ENCODE assay signal across 8 cellular contexts in genomic region chr1:8408151-8408839, GRCh38.
DNase-seq lines count a peak whose midpoint lies in the region; ATAC-seq and TF ChIP-seq lines count a peak whose summit lies in the region.

No MANE protein-coding gene starts in this region.

- intact Hi-C loops in heart right ventricle (cut with DNase I) = loop anchor here in 5 of 10 donors (2.0 to 10.0 kb wide), 3 partner anchors 15 to 257 kb away; no protein-coding TSS in a partner anchor
- intact Hi-C loops in sigmoid colon (cut with DNase I) = no loop called here

- H3K9me3 ChIP-seq in heart right ventricle (no peaks in the 10 kb centered on the region), sigmoid colon (no peaks in the 10 kb centered on the region)

- 7 to 9% methylated on average over 9 of the region's 9 CpGs for WGBS in heart right ventricle, 2 donors
- whole genome bisulfite sequencing in sigmoid colon, 2 donors = 9 to 39% methylated on average over 9 of the region's 9 CpGs

- peaks cover 0 to 67% (median 4%) of the 10 kb centered on the region in 9 donors for H3K36me3 ChIP-seq in heart right ventricle
- peaks cover 0 to 23% (median 0%) of the 10 kb centered on the region in 4 donors for H3K36me3 ChIP-seq in sigmoid colon

- TF ChIP-seq POLR2A in sigmoid colon (IDR thresholded peaks at IDR 0.05) = no peak

- H3K4me1 ChIP-seq in heart right ventricle (peaks cover 53 to 88% (median 78%) of the 10 kb centered on the region in 9 donors), sigmoid colon (peaks cover 0 to 92% (median 76%) of the 10 kb centered on the region in 4 donors)

- TF ChIP-seq CTCF in VCaP (conservative IDR thresholded peaks at IDR 0.05) = no peak
- no peak for TF ChIP-seq CTCF in heart right ventricle (IDR thresholded peaks at IDR 0.05)
- TF ChIP-seq CTCF in sigmoid colon (IDR thresholded peaks at IDR 0.05) = no peak

- H3K27ac ChIP-seq in VCaP (peak overlapping the region; percentile 99), heart right ventricle (peak overlapping the region; percentile 63 to 96 (median 84)), sigmoid colon (peak overlapping the region; percentile 82 to 100 (median 98))

- ATAC-seq in heart right ventricle (peak; percentile 66 to 85 (median 78)), HG02588 (IDR thresholded peaks at IDR 0.05; ENCODE audit: unreplicated experiment) (no peak), HG03135 (IDR thresholded peaks at IDR 0.05; ENCODE audit: unreplicated experiment) (no peak)

- H3K4me3 ChIP-seq in heart right ventricle (peak overlapping the region in 2 of 10 donors; percentile 7 to 13), sigmoid colon (peak overlapping the region in 1 of 4 donors; percentile 5)

- DNase-seq in EL (peak; percentile 52), heart right ventricle (peak in 1 of 2 donors; percentile 87), sigmoid colon (peak; percentile 93), NOMO-1 treated with dmso at 0.1 percent for 144 hours (lab: John Stamatoyannopoulos, UW; ENCODE audit: unreplicated experiment) (no peak), NCI-H510A (lab: John Stamatoyannopoulos, UW) (no peak)

- no peaks in the 10 kb centered on the region for H3K27me3 ChIP-seq in heart right ventricle
- no peaks in the 10 kb centered on the region for H3K27me3 ChIP-seq in sigmoid colon

- TF ChIP-seq EP300 in sigmoid colon (IDR thresholded peaks at IDR 0.05) = peak in 2 of 4 donors; percentile 21 to 80

Comparison
In these comparisons a context has a peak if more than half of its experiments do, and no peak if none do; other contexts are left out.
1. DNase-seq: peak in EL (single experiment) and sigmoid colon (single experiment); none in NOMO-1 treated with dmso at 0.1 percent for 144 hours (single experiment) and NCI-H510A (single experiment).
2. ATAC-seq: peak in heart right ventricle (8 of 8); none in HG02588 (single experiment) and HG03135 (single experiment).
3. Peak in every context shown above with its lines, with median percentiles within 50 percentile points of each other: H3K27ac ChIP-seq.